Comparison of ENCODE assay signal across 8 cellular contexts in genomic region chr16:12095275-12096161, GRCh38.
DNase-seq lines count a peak whose midpoint lies in the region; ATAC-seq and TF ChIP-seq lines count a peak whose summit lies in the region.

No MANE protein-coding gene starts in this region.

- TF ChIP-seq CTCF in activated CD8-positive, alpha-beta T cell treated with anti-CD3 and anti-CD28 coated beads for 36 hours (IDR thresholded peaks at IDR 0.05) = peak; percentile 98

- peak; percentile 63 for DNase-seq in ACHN
- DNase-seq in GM19240 (ENCODE audit: insufficient read length, low spot score) = peak; percentile 43
- peak; percentile 73 for DNase-seq in NCI-H69 (lab: John Stamatoyannopoulos, UW)
- peak; percentile 80 for DNase-seq in activated CD8-positive, alpha-beta T cell treated with anti-CD3 and anti-CD28 coated beads for 36 hours
- peak; percentile 44 for DNase-seq in effector CD8-positive, alpha-beta T cell (lab: John Stamatoyannopoulos, UW)
- DNase-seq in mesenteric fat pad (ENCODE audit: low spot score) = peak; percentile 87
- peak; percentile 42 to 43 for DNase-seq in stimulated activated CD8-positive, alpha-beta memory T cell treated with anti-CD3 and anti-CD28 coated beads, Interleukin-4, amount 100 ng/mL, for 1 hour (ENCODE audit: low read depth in 2 of 2, low spot score in 1 of 2)

- ATAC-seq in activated CD8-positive, alpha-beta T cell treated with anti-CD3 and anti-CD28 coated beads for 36 hours = peak; percentile 34
- ATAC-seq in HG03097 (IDR thresholded peaks at IDR 0.05; ENCODE audit: low FRiP score, unreplicated experiment) = no peak

- intact Hi-C loops in activated CD8-positive, alpha-beta T cell treated with anti-CD3 and anti-CD28 coated beads for 36 hours (cut with micrococcal nuclease) = no loop called here

- in situ Hi-C loops in ACHN (cut with HindIII; ENCODE audit: low pct_ligation_motif_present, low pct_unique_long_range_greater_than_20kb, low sequenced_read_pairs) = no loop called here

- H3K4me3 Mint-ChIP-seq in activated CD8-positive, alpha-beta T cell treated with anti-CD3 and anti-CD28 coated beads for 36 hours = peak overlapping the region; percentile 37

- H3K36me3 Mint-ChIP-seq in activated CD8-positive, alpha-beta T cell treated with anti-CD3 and anti-CD28 coated beads for 36 hours (ENCODE audit: low read depth) = no peaks in the 10 kb centered on the region

- H3K27ac Mint-ChIP-seq in activated CD8-positive, alpha-beta T cell treated with anti-CD3 and anti-CD28 coated beads for 36 hours = no peak overlapping the region

- H3K9me3 Mint-ChIP-seq in activated CD8-positive, alpha-beta T cell treated with anti-CD3 and anti-CD28 coated beads for 36 hours = no peaks in the 10 kb centered on the region

- H3K27me3 Mint-ChIP-seq in activated CD8-positive, alpha-beta T cell treated with anti-CD3 and anti-CD28 coated beads for 36 hours = no peaks in the 10 kb centered on the region

- POLR2A ChIA-PET in activated CD8-positive, alpha-beta T cell treated with anti-CD3 and anti-CD28 coated beads for 36 hours (lab: Charles Lee) = interaction anchor here (0.8 to 1.2 kb wide), 4 partner anchors 13 to 180 kb away, joined by 3 read pairs; partner anchors contain the start of gene GSPT1

- CTCF ChIA-PET in activated CD8-positive, alpha-beta T cell treated with anti-CD3 and anti-CD28 coated beads for 36 hours (lab: Charles Lee) = interaction anchor here (0.7 to 3.1 kb wide), 68 partner anchors 10 to 1824 kb away, joined by 3 to 48 read pairs (median 5); partner anchors contain the start of genes ERCC4 and SNX29

- peaks cover 13% of the 10 kb centered on the region for H3K4me1 Mint-ChIP-seq in activated CD8-positive, alpha-beta T cell treated with anti-CD3 and anti-CD28 coated beads for 36 hours (ENCODE audit: low read depth)
